ENCODE assay signal across 2 cellular contexts in the genomic region with DNA sequence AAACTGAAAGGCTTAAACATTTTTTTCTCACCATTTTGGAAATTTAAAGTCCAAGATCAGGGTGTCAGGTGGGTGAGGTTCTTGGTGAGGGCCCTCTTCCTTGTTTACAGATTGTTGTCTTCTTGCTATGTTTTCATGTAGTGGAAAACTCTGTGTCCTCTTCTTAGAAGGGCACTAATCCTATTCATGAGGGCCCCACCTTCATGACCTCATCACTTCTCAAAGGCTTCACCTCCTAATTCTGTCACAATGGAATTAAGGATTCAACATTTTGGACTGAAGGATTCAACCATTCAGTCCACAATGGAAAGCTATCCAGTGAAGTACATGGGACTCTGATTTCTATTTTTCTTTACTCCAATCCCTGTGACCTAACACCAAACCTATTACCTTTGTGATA.
TF ChIP-seq lines count a peak whose summit lies in the region.

No MANE protein-coding gene starts in this region.

TF ChIP-seq in GM12878, 131 proteins besides CTCF, POLR2A, EP300 and RAD21:
- TF ChIP-seq, protein P1, sequence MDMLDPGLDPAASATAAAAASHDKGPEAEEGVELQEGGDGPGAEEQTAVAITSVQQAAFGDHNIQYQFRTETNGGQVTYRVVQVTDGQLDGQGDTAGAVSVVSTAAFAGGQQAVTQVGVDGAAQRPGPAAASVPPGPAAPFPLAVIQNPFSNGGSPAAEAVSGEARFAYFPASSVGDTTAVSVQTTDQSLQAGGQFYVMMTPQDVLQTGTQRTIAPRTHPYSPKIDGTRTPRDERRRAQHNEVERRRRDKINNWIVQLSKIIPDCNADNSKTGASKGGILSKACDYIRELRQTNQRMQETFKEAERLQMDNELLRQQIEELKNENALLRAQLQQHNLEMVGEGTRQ (IDR thresholded peaks at IDR 0.05; ENCODE audit: borderline replicate concordance, low read depth, low read length) = no peak
- TF ChIP-seq STAT1 (conservative IDR thresholded peaks at IDR 0.05) (no peak), PAX8 (IDR thresholded peaks at IDR 0.05) (no peak), ATF7 (IDR thresholded peaks at IDR 0.05; ENCODE audit: low read depth) (peak; percentile 58), ESRRA (IDR thresholded peaks at IDR 0.05; ENCODE audit: low read length) (no peak), PAX5 (IDR thresholded peaks at IDR 0.05; ENCODE audit: borderline replicate concordance, low read depth, low read length) (no peak), NRF1 (conservative IDR thresholded peaks at IDR 0.05; ENCODE audit: low read depth, low read length) (no peak), JUND (IDR thresholded peaks at IDR 0.05; ENCODE audit: low read depth, low read length) (no peak), PML (IDR thresholded peaks at IDR 0.05; ENCODE audit: low read length) (no peak), SP1 (IDR thresholded peaks at IDR 0.05; ENCODE audit: low read depth, low read length) (no peak), ZNF217 (IDR thresholded peaks at IDR 0.05) (peak; percentile 60; the same call in 1 of the 2 replicates), BCL11A (IDR thresholded peaks at IDR 0.05; ENCODE audit: low read depth, low read length) (no peak), CHD2 (IDR thresholded peaks at IDR 0.05; ENCODE audit: borderline replicate concordance, low read depth, low read length) (no peak), FOXM1 (IDR thresholded peaks at IDR 0.05; ENCODE audit: low read depth, low read length) (no peak), POLR2AphosphoS5 (IDR thresholded peaks at IDR 0.05; ENCODE audit: low read length) (no peak)
- TF ChIP-seq, protein P2, sequence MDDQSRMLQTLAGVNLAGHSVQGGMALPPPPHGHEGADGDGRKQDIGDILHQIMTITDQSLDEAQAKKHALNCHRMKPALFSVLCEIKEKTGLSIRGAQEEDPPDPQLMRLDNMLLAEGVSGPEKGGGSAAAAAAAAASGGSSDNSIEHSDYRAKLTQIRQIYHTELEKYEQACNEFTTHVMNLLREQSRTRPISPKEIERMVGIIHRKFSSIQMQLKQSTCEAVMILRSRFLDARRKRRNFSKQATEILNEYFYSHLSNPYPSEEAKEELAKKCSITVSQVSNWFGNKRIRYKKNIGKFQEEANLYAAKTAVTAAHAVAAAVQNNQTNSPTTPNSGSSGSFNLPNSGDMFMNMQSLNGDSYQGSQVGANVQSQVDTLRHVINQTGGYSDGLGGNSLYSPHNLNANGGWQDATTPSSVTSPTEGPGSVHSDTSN (IDR thresholded peaks at IDR 0.05; ENCODE audit: insufficient replicate concordance, low read depth, low read length) = no peak
- TF ChIP-seq, protein P3, sequence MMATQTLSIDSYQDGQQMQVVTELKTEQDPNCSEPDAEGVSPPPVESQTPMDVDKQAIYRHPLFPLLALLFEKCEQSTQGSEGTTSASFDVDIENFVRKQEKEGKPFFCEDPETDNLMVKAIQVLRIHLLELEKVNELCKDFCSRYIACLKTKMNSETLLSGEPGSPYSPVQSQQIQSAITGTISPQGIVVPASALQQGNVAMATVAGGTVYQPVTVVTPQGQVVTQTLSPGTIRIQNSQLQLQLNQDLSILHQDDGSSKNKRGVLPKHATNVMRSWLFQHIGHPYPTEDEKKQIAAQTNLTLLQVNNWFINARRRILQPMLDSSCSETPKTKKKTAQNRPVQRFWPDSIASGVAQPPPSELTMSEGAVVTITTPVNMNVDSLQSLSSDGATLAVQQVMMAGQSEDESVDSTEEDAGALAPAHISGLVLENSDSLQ (IDR thresholded peaks at IDR 0.05) = no peak

TF ChIP-seq in SK-N-SH, 30 proteins besides CTCF, POLR2A, EP300 and RAD21:
- TF ChIP-seq SIN3A (IDR thresholded peaks at IDR 0.05; ENCODE audit: borderline replicate concordance, low read depth, low read length) = no peak
- TF ChIP-seq FOSL2 (IDR thresholded peaks at IDR 0.05; ENCODE audit: borderline replicate concordance, low read depth) = no peak
- no peak for TF ChIP-seq SMC3 (IDR thresholded peaks at IDR 0.05; ENCODE audit: low read depth, low read length)
- no peak for TF ChIP-seq EZH2phosphoT487 (IDR thresholded peaks at IDR 0.05; ENCODE audit: borderline replicate concordance, low read depth)
- no peak for TF ChIP-seq ELF1 (IDR thresholded peaks at IDR 0.05)
- TF ChIP-seq FOXJ3 (CRISPR knock-in tag; IDR thresholded peaks at IDR 0.05) = no peak
- TF ChIP-seq, protein P4, sequence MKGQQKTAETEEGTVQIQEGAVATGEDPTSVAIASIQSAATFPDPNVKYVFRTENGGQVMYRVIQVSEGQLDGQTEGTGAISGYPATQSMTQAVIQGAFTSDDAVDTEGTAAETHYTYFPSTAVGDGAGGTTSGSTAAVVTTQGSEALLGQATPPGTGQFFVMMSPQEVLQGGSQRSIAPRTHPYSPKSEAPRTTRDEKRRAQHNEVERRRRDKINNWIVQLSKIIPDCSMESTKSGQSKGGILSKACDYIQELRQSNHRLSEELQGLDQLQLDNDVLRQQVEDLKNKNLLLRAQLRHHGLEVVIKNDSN (IDR thresholded peaks at IDR 0.05; ENCODE audit: borderline replicate concordance, low read depth) = no peak
- no peak for TF ChIP-seq YY1 (IDR thresholded peaks at IDR 0.05; ENCODE audit: low read depth)
- TF ChIP-seq RXRA (IDR thresholded peaks at IDR 0.05; ENCODE audit: borderline replicate concordance, low read depth) = no peak
- TF ChIP-seq, protein P2 (IDR thresholded peaks at IDR 0.05) = no peak
- no peak for TF ChIP-seq POLR2AphosphoS5 (IDR thresholded peaks at IDR 0.05; ENCODE audit: low read depth, low read length)
- TF ChIP-seq NFIC (IDR thresholded peaks at IDR 0.05; ENCODE audit: borderline replicate concordance) = no peak
- no peak for TF ChIP-seq MEF2A (IDR thresholded peaks at IDR 0.05; ENCODE audit: borderline replicate concordance, low read depth)
- no peak for TF ChIP-seq TCF12 (IDR thresholded peaks at IDR 0.05)
- TF ChIP-seq, protein P5, sequence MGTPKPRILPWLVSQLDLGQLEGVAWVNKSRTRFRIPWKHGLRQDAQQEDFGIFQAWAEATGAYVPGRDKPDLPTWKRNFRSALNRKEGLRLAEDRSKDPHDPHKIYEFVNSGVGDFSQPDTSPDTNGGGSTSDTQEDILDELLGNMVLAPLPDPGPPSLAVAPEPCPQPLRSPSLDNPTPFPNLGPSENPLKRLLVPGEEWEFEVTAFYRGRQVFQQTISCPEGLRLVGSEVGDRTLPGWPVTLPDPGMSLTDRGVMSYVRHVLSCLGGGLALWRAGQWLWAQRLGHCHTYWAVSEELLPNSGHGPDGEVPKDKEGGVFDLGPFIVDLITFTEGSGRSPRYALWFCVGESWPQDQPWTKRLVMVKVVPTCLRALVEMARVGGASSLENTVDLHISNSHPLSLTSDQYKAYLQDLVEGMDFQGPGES (IDR thresholded peaks at IDR 0.05; ENCODE audit: low read depth, low read length) = no peak
- TF ChIP-seq RCOR1 (IDR thresholded peaks at IDR 0.05; ENCODE audit: low read length) = no peak
TF ChIP-seq in SK-N-SH: peak in this region for 0.
